In the genomic region with DNA sequence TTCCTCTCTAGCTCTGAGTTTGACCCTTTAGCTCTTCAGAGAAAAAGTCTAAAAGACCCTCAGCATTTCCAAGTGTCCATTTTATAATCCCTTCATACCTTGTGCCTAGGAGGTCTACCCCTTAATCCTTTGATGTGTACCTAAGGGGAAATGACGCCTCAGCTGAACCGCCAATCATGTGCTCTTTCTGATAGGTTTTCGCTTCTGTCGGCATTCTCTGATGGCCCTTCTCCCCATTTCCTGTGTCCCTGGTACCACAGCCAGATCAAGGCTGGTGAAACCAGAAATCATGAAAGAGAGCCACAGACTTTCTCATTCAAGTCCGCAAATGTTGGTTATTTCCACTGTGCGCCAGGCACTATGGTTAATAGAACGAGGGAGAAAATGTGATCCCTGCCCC, we compare ENCODE assay signal across 39 cellular contexts.
"Had no signal": no experiment of that assay in that cellular context is flagged by ENCODE, and none has a peak within 500 bp of the region (broad histone marks: within the 10 kb centered on the region; RNA-seq: fewer than 3 reads in every experiment).

No MANE protein-coding gene starts in this region.

- H3K4me3 ChIP-seq: adrenal gland, ascending aorta, body of pancreas, breast epithelium, cardiac muscle cell had no signal

- H3K4me3 Mint-ChIP-seq: activated naive CD4-positive, alpha-beta T cell treated with anti-CD3 and anti-CD28 coated beads for 36 hours; activated naive CD4-positive, alpha-beta T cell treated with anti-CD3 and anti-CD28 coated beads, Interleukin-2, amount 10 ng/mL, durations not matched to agents 7 days and 5 days; activated naive CD4-positive, alpha-beta T cell treated with anti-CD3 and anti-CD28 coated beads, Interleukin-2, amount 50 U/mL, for 24 hours; activated naive CD8-positive, alpha-beta T cell; activated naive CD8-positive, alpha-beta T cell treated with anti-CD3 and anti-CD28 coated beads for 36 hours; activated naive CD8-positive, alpha-beta T cell treated with anti-CD3 and anti-CD28 coated beads, Interleukin-2, amount 10 ng/mL, durations not matched to agents 7 days and 5 days; activated naive CD8-positive, alpha-beta T cell treated with anti-CD3 and anti-CD28 coated beads, Interleukin-2, amount 50 U/mL, for 24 hours; activated T-cell treated with anti-CD3 and anti-CD28 coated beads, Interleukin-2, amount 50 U/mL, for 4 hours; activated T-cell treated with anti-CD3 and anti-CD28 coated beads, Interleukin-2, amount 50 U/mL, for 72 hours; activated T-helper 1 cell treated with anti-CD3 and anti-CD28 coated beads, Interleukin-12 subunit alpha, Interleukin-12 subunit beta, Interleukin-2, Interleukin-4 antibody, amounts not matched to agents 30 ng/mL and 10 ng/mL and 1 ng/mL, durations not matched to agents 14 hours and 24 hours and 36 hours; activated T-helper 17 cell treated with anti-CD3 and anti-CD28 coated beads, Interleukin-2, amount 50 U/mL, for 72 hours; brain; central memory CD8-positive, alpha-beta T cell had no signal

- H3K27me3 ChIP-seq: adrenal gland, ascending aorta, body of pancreas, brain microvascular endothelial cell, breast epithelium, cardiac muscle cell had no signal

- DNase-seq: activated effector memory CD4-positive, alpha-beta T cell treated with anti-CD3 and anti-CD28 coated beads, Interleukin-2, amount 50 U/mL, for 16 hours; activated effector memory CD4-positive, alpha-beta T cell treated with Interleukin-2 at 50 U/mL for 16 hours; activated gamma-delta T cell; activated gamma-delta T cell treated with Interleukin-2 at 50 U/mL for 16 hours; activated naive CD4-positive, alpha-beta T cell; activated naive CD4-positive, alpha-beta T cell treated with anti-CD3 and anti-CD28 coated beads for 36 hours; activated naive CD4-positive, alpha-beta T cell treated with anti-CD3 and anti-CD28 coated beads, Interleukin-2, amount 10 ng/mL, durations not matched to agents 7 days and 5 days; activated naive CD4-positive, alpha-beta T cell treated with anti-CD3 and anti-CD28 coated beads, Interleukin-2, amount 50 U/mL, for 16 hours; activated naive CD4-positive, alpha-beta T cell treated with Interleukin-2 at 50 U/mL for 16 hours; activated naive CD8-positive, alpha-beta T cell treated with anti-CD3 and anti-CD28 coated beads for 36 hours; activated naive CD8-positive, alpha-beta T cell treated with anti-CD3 and anti-CD28 coated beads, Interleukin-2, amount 10 ng/mL, durations not matched to agents 7 days and 5 days; activated naive CD8-positive, alpha-beta T cell treated with anti-CD3 and anti-CD28 coated beads, Interleukin-2, amount 50 U/mL, for 24 hours; activated T-cell treated with anti-CD3 and anti-CD28 coated beads, Interleukin-2, amount 50 U/mL, for 4 hours; activated T-cell treated with anti-CD3 and anti-CD28 coated beads, Interleukin-2, amount 50 U/mL, for 48 hours; activated T-cell treated with anti-CD3 and anti-CD28 coated beads, Interleukin-2, amount 50 U/mL, for 72 hours; adrenal gland; amniotic stem cell; amygdala; anterior cingulate cortex; aorta; body of pancreas; brain microvascular endothelial cell; caudate nucleus; central memory CD4-positive, alpha-beta T cell; cerebellar nuclear complex had no signal

- H3K4me1 Mint-ChIP-seq: activated naive CD4-positive, alpha-beta T cell treated with anti-CD3 and anti-CD28 coated beads, Interleukin-2, amount 10 ng/mL, durations not matched to agents 7 days and 5 days; activated naive CD4-positive, alpha-beta T cell treated with anti-CD3 and anti-CD28 coated beads, Interleukin-2, amount 50 U/mL, for 24 hours; activated naive CD8-positive, alpha-beta T cell treated with anti-CD3 and anti-CD28 coated beads, Interleukin-2, amount 10 ng/mL, durations not matched to agents 7 days and 5 days; activated naive CD8-positive, alpha-beta T cell treated with anti-CD3 and anti-CD28 coated beads, Interleukin-2, amount 50 U/mL, for 24 hours; activated T-helper 17 cell treated with anti-CD3 and anti-CD28 coated beads, Interleukin-2, amount 50 U/mL, for 72 hours; brain; central memory CD8-positive, alpha-beta T cell had no signal

- ATAC-seq: activated naive CD4-positive, alpha-beta T cell treated with anti-CD3 and anti-CD28 coated beads, Interleukin-2, amount 50 U/mL, for 72 hours; activated naive CD8-positive, alpha-beta T cell treated with anti-CD3 and anti-CD28 coated beads, Interleukin-2, amount 50 U/mL, for 24 hours; activated T-cell treated with anti-CD3 and anti-CD28 coated beads, Interleukin-2, amount 50 U/mL, for 4 hours; activated T-cell treated with anti-CD3 and anti-CD28 coated beads, Interleukin-2, amount 50 U/mL, for 72 hours; activated T-helper 17 cell treated with anti-CD3 and anti-CD28 coated beads, Interleukin-2, amount 50 U/mL, for 72 hours; body of pancreas had no signal

- H3K27ac ChIP-seq: adrenal gland, ascending aorta, body of pancreas, brain microvascular endothelial cell, breast epithelium, cardiac muscle cell had no signal

- FAIRE-seq: astrocyte, bronchial epithelial cell, colon had no signal

- H3K27me3 Mint-ChIP-seq: activated naive CD4-positive, alpha-beta T cell treated with anti-CD3 and anti-CD28 coated beads, Interleukin-2, amount 10 ng/mL, durations not matched to agents 7 days and 5 days; activated naive CD4-positive, alpha-beta T cell treated with anti-CD3 and anti-CD28 coated beads, Interleukin-2, amount 50 U/mL, for 24 hours; activated naive CD8-positive, alpha-beta T cell; activated naive CD8-positive, alpha-beta T cell treated with anti-CD3 and anti-CD28 coated beads for 36 hours; activated naive CD8-positive, alpha-beta T cell treated with anti-CD3 and anti-CD28 coated beads, Interleukin-2, amount 10 ng/mL, durations not matched to agents 7 days and 5 days; activated naive CD8-positive, alpha-beta T cell treated with anti-CD3 and anti-CD28 coated beads, Interleukin-2, amount 50 U/mL, for 24 hours; activated T-helper 17 cell treated with anti-CD3 and anti-CD28 coated beads, Interleukin-2, amount 50 U/mL, for 72 hours; brain; central memory CD8-positive, alpha-beta T cell had no signal

- H3K36me3 ChIP-seq: adrenal gland, ascending aorta, brain microvascular endothelial cell, breast epithelium, cardiac muscle cell had no signal

- H3K9me3 ChIP-seq: adrenal gland, ascending aorta, body of pancreas, breast epithelium had no signal

- H3K36me3 Mint-ChIP-seq: activated naive CD4-positive, alpha-beta T cell treated with anti-CD3 and anti-CD28 coated beads, Interleukin-2, amount 50 U/mL, for 72 hours; brain had no signal

- H3K9me3 Mint-ChIP-seq: activated naive CD4-positive, alpha-beta T cell treated with anti-CD3 and anti-CD28 coated beads for 36 hours; activated naive CD4-positive, alpha-beta T cell treated with anti-CD3 and anti-CD28 coated beads, Interleukin-2, amount 10 ng/mL, durations not matched to agents 7 days and 5 days; activated naive CD4-positive, alpha-beta T cell treated with anti-CD3 and anti-CD28 coated beads, Interleukin-2, amount 50 U/mL, for 24 hours; activated naive CD4-positive, alpha-beta T cell treated with anti-CD3 and anti-CD28 coated beads, Interleukin-2, amount 50 U/mL, for 72 hours; activated naive CD8-positive, alpha-beta T cell treated with anti-CD3 and anti-CD28 coated beads for 36 hours; activated naive CD8-positive, alpha-beta T cell treated with anti-CD3 and anti-CD28 coated beads, Interleukin-2, amount 10 ng/mL, durations not matched to agents 7 days and 5 days; activated naive CD8-positive, alpha-beta T cell treated with anti-CD3 and anti-CD28 coated beads, Interleukin-2, amount 50 U/mL, for 24 hours; activated T-cell treated with anti-CD3 and anti-CD28 coated beads, Interleukin-2, amount 50 U/mL, for 4 hours; activated T-cell treated with anti-CD3 and anti-CD28 coated beads, Interleukin-2, amount 50 U/mL, for 72 hours; activated T-helper 1 cell treated with anti-CD3 and anti-CD28 coated beads, Interleukin-12 subunit alpha, Interleukin-12 subunit beta, Interleukin-2, Interleukin-4 antibody, amounts not matched to agents 30 ng/mL and 10 ng/mL and 1 ng/mL, durations not matched to agents 14 hours and 24 hours and 36 hours; activated T-helper 17 cell treated with anti-CD3 and anti-CD28 coated beads, Interleukin-2, amount 50 U/mL, for 72 hours; activated T-helper 2 cell treated with anti-CD3 and anti-CD28 coated beads, Interferon-gamma antibody, Interleukin-2, Interleukin-4, amounts not matched to agents 10 μg/mL and 5 μg/mL and 100 μg/mL, durations not matched to agents 14 hours and 24 hours and 36 hours; brain; central memory CD8-positive, alpha-beta T cell had no signal

- H3K27ac Mint-ChIP-seq: activated naive CD4-positive, alpha-beta T cell treated with anti-CD3 and anti-CD28 coated beads for 36 hours; activated naive CD4-positive, alpha-beta T cell treated with anti-CD3 and anti-CD28 coated beads, Interleukin-2, amount 10 ng/mL, durations not matched to agents 7 days and 5 days; activated naive CD4-positive, alpha-beta T cell treated with anti-CD3 and anti-CD28 coated beads, Interleukin-2, amount 50 U/mL, for 24 hours; activated naive CD4-positive, alpha-beta T cell treated with anti-CD3 and anti-CD28 coated beads, Interleukin-2, amount 50 U/mL, for 72 hours; activated naive CD8-positive, alpha-beta T cell; activated naive CD8-positive, alpha-beta T cell treated with anti-CD3 and anti-CD28 coated beads for 36 hours; activated naive CD8-positive, alpha-beta T cell treated with anti-CD3 and anti-CD28 coated beads, Interleukin-2, amount 10 ng/mL, durations not matched to agents 7 days and 5 days; activated naive CD8-positive, alpha-beta T cell treated with anti-CD3 and anti-CD28 coated beads, Interleukin-2, amount 50 U/mL, for 24 hours; activated T-helper 1 cell treated with anti-CD3 and anti-CD28 coated beads, Interleukin-12 subunit alpha, Interleukin-12 subunit beta, Interleukin-2, Interleukin-4 antibody, amounts not matched to agents 30 ng/mL and 10 ng/mL and 1 ng/mL, durations not matched to agents 14 hours and 24 hours and 36 hours; activated T-helper 17 cell treated with anti-CD3 and anti-CD28 coated beads, Interleukin-2, amount 50 U/mL, for 72 hours; activated T-helper 2 cell treated with anti-CD3 and anti-CD28 coated beads, Interferon-gamma antibody, Interleukin-2, Interleukin-4, amounts not matched to agents 10 μg/mL and 5 μg/mL and 100 μg/mL, durations not matched to agents 14 hours and 24 hours and 36 hours; brain had no signal

- H3K4me1 ChIP-seq: ascending aorta, body of pancreas, breast epithelium had no signal
